Comparison of ENCODE assay signal across 9 cellular contexts in the genomic region with DNA sequence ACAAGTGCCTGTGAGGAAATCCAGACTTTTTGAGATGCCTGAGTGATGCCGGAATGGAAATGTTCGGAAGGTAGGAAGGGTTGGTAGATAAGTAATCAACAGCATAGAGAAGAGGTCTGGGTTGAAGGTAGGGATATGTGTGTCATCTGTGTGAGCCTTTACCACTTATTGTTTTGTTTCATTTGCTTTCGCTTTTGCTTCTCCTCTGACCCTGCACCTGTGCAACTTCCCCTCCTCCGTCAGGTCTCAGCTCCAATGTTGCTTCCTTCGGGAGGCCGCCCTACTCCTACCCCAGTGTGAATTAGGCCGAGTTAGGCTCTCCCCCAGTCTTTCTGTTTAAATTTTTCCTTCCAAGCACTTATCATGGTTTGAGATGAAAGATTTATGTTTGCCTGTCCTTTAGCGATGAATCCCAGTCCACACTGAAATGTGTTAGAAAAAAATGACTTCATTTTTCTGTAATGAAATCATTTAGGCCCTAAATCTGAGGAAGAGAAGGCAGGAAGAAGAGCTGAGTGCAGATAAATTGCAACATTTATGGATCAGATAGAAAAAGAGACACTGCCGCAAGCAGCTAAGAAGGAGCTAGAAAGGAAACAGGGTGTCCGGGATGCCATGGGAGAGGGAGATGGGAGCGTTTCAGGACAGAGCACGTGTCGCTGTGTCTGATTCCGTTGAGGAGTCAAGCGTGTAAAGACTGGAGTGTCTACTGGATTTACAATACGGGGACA.
DNase-seq lines count a peak whose midpoint lies in the region; ATAC-seq and TF ChIP-seq lines count a peak whose summit lies in the region.
"Had no signal": no experiment of that assay in that cellular context is flagged by ENCODE, and none has a peak within 500 bp of the region (broad histone marks: within the 10 kb centered on the region; RNA-seq: fewer than 3 reads in every experiment).

No MANE protein-coding gene starts in this region.

- ATAC-seq in GM19395 (IDR thresholded peaks at IDR 0.05; ENCODE audit: unreplicated experiment) (peak; percentile 99), HG03432 (IDR thresholded peaks at IDR 0.05; ENCODE audit: unreplicated experiment) (peak; percentile 94)
- ATAC-seq in stimulated activated naive CD8-positive, alpha-beta T cell treated with anti-CD3 and anti-CD28 coated beads, Interleukin-15, Interleukin-2, amounts not matched to agents 100 U/mL and 50 U/mL, for 24 hours: peak; percentile 87

- H3F3A ChIP-seq in DOHH2 (ENCODE audit: control insufficient read depth, insufficient read depth): no peaks in the 10 kb centered on the region

- no peaks in the 10 kb centered on the region for H3K9me3 ChIP-seq in DOHH2 (ENCODE audit: control insufficient read depth, insufficient read depth, low read length)

- H3K4me3 ChIP-seq in DOHH2 (ENCODE audit: low read length): peak overlapping the region; percentile 61

- DNase-seq in dermis microvascular lymphatic vessel endothelial cell (ENCODE audit: low read depth in 2 of 2) (peak; percentile 55 to 75), NCI-H1417 (lab: John Stamatoyannopoulos, UW) (no peak), A172 (ENCODE audit: low spot score) (no peak), NCI-H187 (lab: John Stamatoyannopoulos, UW) (no peak)
- no peak for DNase-seq in stimulated activated naive CD8-positive, alpha-beta T cell treated with anti-CD3 and anti-CD28 coated beads, Interleukin-15, Interleukin-2, amounts not matched to agents 100 U/mL and 50 U/mL, for 24 hours

- peak overlapping the region; percentile 42 for H3K27ac ChIP-seq in DOHH2 (ENCODE audit: low read depth, low read length)
- H3K27ac ChIP-seq: HL-60 had no signal

- H3K4me2 ChIP-seq in DOHH2 (ENCODE audit: low read length): peak overlapping the region; percentile 77

- no peaks in the 10 kb centered on the region for H3K79me2 ChIP-seq in DOHH2 (ENCODE audit: control insufficient read depth, low read length)

- H4K20me1 ChIP-seq in DOHH2 (ENCODE audit: control insufficient read depth, insufficient read depth, low read depth, low read length): no peaks in the 10 kb centered on the region

- H3K36me3 ChIP-seq in DOHH2 (ENCODE audit: control insufficient read depth, low read length): no peaks in the 10 kb centered on the region

- H3K4me1 ChIP-seq in DOHH2 (ENCODE audit: control insufficient read depth, low read length): peaks cover 27% of the 10 kb centered on the region

- H3K27me3 ChIP-seq in DOHH2 (ENCODE audit: control insufficient read depth, low read length): no peaks in the 10 kb centered on the region

- no peaks in the 10 kb centered on the region for H3K9me2 ChIP-seq in DOHH2 (replicated peaks; ENCODE audit: control insufficient read depth, low read length)

- no peak for TF ChIP-seq CTCF in DOHH2 (IDR thresholded peaks at IDR 0.05; ENCODE audit: low read depth, low read length, poor library complexity, severe bottlenecking)

Comparison
In these comparisons a context has a peak if more than half of its experiments do, and no peak if none do; other contexts are left out.
1. DNase-seq: peak in dermis microvascular lymphatic vessel endothelial cell (2 of 2); none in stimulated activated naive CD8-positive, alpha-beta T cell treated with anti-CD3 and anti-CD28 coated beads, Interleukin-15, Interleukin-2, amounts not matched to agents 100 U/mL and 50 U/mL, for 24 hours (single experiment), NCI-H1417 (0 of 3), A172 (single experiment) and NCI-H187 (0 of 2).
2. Peak in every context shown above with its lines, with median percentiles within 50 percentile points of each other: ATAC-seq.